In the genomic region with DNA sequence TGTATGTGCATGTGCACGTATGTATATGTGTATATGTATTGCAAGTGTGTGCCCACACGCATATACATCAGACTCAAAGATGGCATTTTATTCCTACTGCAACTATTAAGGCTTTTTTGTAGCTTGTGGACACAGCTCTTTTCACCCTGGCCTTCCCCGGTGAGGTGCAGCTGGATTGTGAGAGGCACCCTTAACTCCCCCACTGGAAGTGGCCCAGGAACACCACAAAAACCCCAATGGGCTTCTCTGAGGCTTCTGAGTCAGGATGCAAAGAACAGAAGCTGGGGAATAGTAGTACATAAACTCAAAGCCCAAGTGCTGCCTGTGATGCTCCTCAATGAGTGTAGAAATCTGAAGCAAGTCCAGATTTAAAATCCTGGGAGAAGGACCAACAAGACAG, we compare ENCODE assay signal across 17 cellular contexts.
"Had no signal": no experiment of that assay in that cellular context is flagged by ENCODE, and none has a peak within 500 bp of the region (broad histone marks: within the 10 kb centered on the region; RNA-seq: fewer than 3 reads in every experiment).

No MANE protein-coding gene starts in this region.

- H3K27ac ChIP-seq: heart left ventricle, left lung, lower lobe of right lung, ovary, thoracic aorta, transverse colon had no signal

- DNase-seq: effector memory CD4-positive, alpha-beta T cell; foreskin melanocyte; heart left ventricle; hypothalamus; left lung; lower lobe of right lung; natural killer cell; ovary; right cardiac atrium; stimulated activated CD4-positive, alpha-beta T cell treated with anti-CD3 and anti-CD28 coated beads, Interleukin-2, amount 100 ng/mL, for 48 hours; stimulated activated naive CD4-positive, alpha-beta T cell treated with Interleukin-2 at 50 U/mL for 16 hours; transverse colon had no signal

- H3K4me1 ChIP-seq: transverse colon had no signal

- ATAC-seq: esophagus mucosa, heart left ventricle, left lung, lower lobe of right lung, natural killer cell, right cardiac atrium had no signal

- H3K27me3 ChIP-seq: heart left ventricle, left lung, ovary, transverse colon had no signal

- H3K36me3 ChIP-seq: heart left ventricle, left lung, lower lobe of right lung, ovary, thoracic aorta, transverse colon had no signal

- FAIRE-seq: endometrium, islet of Langerhans had no signal

- H3K4me2 ChIP-seq: smooth muscle cell had no signal

- H3K9me3 ChIP-seq: heart left ventricle, left lung, lower lobe of right lung, ovary, thoracic aorta, transverse colon had no signal

- H3K4me3 ChIP-seq: heart left ventricle, left lung, lower lobe of right lung, ovary, smooth muscle cell, thoracic aorta, transverse colon had no signal
